Comparison of ENCODE assay signal across 23 cellular contexts in genomic region chr22:44795701-44796630, GRCh38. TPM values are rescaled to one million over a fixed set of nuclear protein-coding genes. Genes with fewer than 3 reads are reported as not detected.
"Had no signal": no experiment of that assay in that cellular context is flagged by ENCODE, and none has a peak within 500 bp of the region (broad histone marks: within the 10 kb centered on the region; RNA-seq: fewer than 3 reads in every experiment).

No MANE protein-coding gene starts in this region.

- H2AFZ ChIP-seq: hepatocyte had no signal

- H3K4me3 Mint-ChIP-seq: natural killer cell treated with Interleukin-12 subunit alpha and Interleukin-12 subunit beta and Interleukin-15 and Interleukin-18, amount 100 ng/mL, for 72 hours had no signal

- H3K9me3 ChIP-seq: right atrium auricular region, tibial artery had no signal

- H3K9me3 Mint-ChIP-seq: natural killer cell treated with Interleukin-12 subunit alpha and Interleukin-12 subunit beta and Interleukin-15 and Interleukin-18, amount 100 ng/mL, for 72 hours had no signal

- FAIRE-seq: colon had no signal

- H3K36me3 Mint-ChIP-seq: natural killer cell treated with Interleukin-12 subunit alpha and Interleukin-12 subunit beta and Interleukin-15 and Interleukin-18, amount 100 ng/mL, for 72 hours had no signal

- H3K27me3 Mint-ChIP-seq: natural killer cell treated with Interleukin-12 subunit alpha and Interleukin-12 subunit beta and Interleukin-15 and Interleukin-18, amount 100 ng/mL, for 72 hours; progenitor cell of endocrine pancreas had no signal

- H3K27me3 ChIP-seq: brain microvascular endothelial cell, hepatocyte, right atrium auricular region had no signal

- H3K4me1 ChIP-seq: right atrium auricular region, tibial artery had no signal

- H3K4me2 ChIP-seq: hepatocyte had no signal

- DNase-seq: activated CD4-positive, alpha-beta T cell treated with anti-CD3 and anti-CD28 coated beads, Interleukin-2, amount 50 U/mL, for 1 hour; activated CD8-positive, alpha-beta memory T cell treated with anti-CD3 and anti-CD28 coated beads, Interleukin-2, amount 50 U/mL, for 4 hours; activated effector memory CD4-positive, alpha-beta T cell treated with anti-CD3 and anti-CD28 coated beads, Interleukin-2, amount 50 U/mL, for 16 hours; activated naive CD4-positive, alpha-beta T cell treated with anti-CD3 and anti-CD28 coated beads, Interleukin-2, amount 50 U/mL, for 16 hours; activated T-cell treated with anti-CD3 and anti-CD28 coated beads, Interleukin-2, amount 50 U/mL, for 48 hours; aorta; brain microvascular endothelial cell; central memory CD4-positive, alpha-beta T cell; dorsolateral prefrontal cortex; foreskin fibroblast; occipital lobe; stimulated activated CD4-positive, alpha-beta T cell treated with anti-CD3 and anti-CD28 coated beads, Interleukin-2, amount 100 ng/mL, for 24 hours; stimulated activated naive CD8-positive, alpha-beta T cell treated with anti-CD3 and anti-CD28 coated beads, Interleukin-15, Interleukin-2, amounts not matched to agents 100 U/mL and 50 U/mL, for 24 hours; substantia nigra; T-helper 1 cell; T-helper 9 cell; tibial artery had no signal

- H3K27ac ChIP-seq: brain microvascular endothelial cell, dorsolateral prefrontal cortex, epithelial cell of prostate, hepatocyte, right atrium auricular region, tibial artery had no signal

- H3K36me3 ChIP-seq: brain microvascular endothelial cell, right atrium auricular region, tibial artery had no signal

- H3K4me3 ChIP-seq: dorsolateral prefrontal cortex, hepatocyte, right atrium auricular region, tibial artery had no signal

- H3K27ac Mint-ChIP-seq: natural killer cell treated with Interleukin-12 subunit alpha and Interleukin-12 subunit beta and Interleukin-15 and Interleukin-18, amount 100 ng/mL, for 72 hours; progenitor cell of endocrine pancreas had no signal

RNA-seq across cellular contexts. Expression of gene ARHGAP8, which starts 43.6 kb away (rescaled TPM):
- polyA plus RNA-seq: aorta had no signal
